36 cellular contexts compared by ENCODE assay signal in the genomic region with DNA sequence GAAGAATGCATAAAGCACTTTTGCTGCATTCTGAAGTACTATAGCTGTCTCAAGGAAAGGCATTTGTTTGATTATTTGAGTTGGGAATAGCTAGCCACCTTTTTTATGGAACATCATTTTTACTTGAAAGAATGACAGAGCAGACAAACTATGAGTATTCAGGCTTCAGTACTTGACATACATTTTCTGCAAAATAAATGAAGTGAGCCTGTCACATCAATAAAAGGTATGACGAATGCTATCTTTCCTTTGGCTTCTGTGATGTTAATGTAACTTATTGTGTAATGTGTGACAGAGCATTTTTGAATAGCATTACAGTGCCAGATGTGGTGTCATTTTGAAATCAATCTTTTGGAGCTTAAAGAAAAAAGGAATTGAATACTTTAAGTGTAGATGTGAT.
"Had no signal": no experiment of that assay in that cellular context is flagged by ENCODE, and none has a peak within 500 bp of the region (broad histone marks: within the 10 kb centered on the region; RNA-seq: fewer than 3 reads in every experiment).

No MANE protein-coding gene starts in this region.

- H3K4me3 ChIP-seq: MG63 had no signal

- H3K27ac ChIP-seq: KMS-11 had no signal

- H3K9me3 ChIP-seq: MG63 had no signal

- H3K36me3 ChIP-seq: MG63 had no signal

- DNase-seq: Karpas-422, Kasumi-1, KBM-7, KG1, MG63, MM.1S, MV-4-11, NCI-H1048, NCI-H1092, NCI-H1092 treated with DMSO at 0.1 percent for 48 hours, NCI-H1105, NCI-H1105 treated with DMSO at 0.1 percent for 48 hours, NCI-H1417 treated with DMSO at 0.1 percent for 48 hours, NCI-H1436, NCI-H1436 treated with DMSO at 0.1 percent for 48 hours, NCI-H146, NCI-H1694, NCI-H1694 treated with DMSO at 0.1 percent for 48 hours, NCI-H187, NCI-H187 treated with DMSO at 0.1 percent for 48 hours, NCI-H2029, NCI-H2029 treated with DMSO at 0.1 percent for 48 hours, NCI-H2081, NCI-H2081 treated with DMSO at 0.1 percent for 48 hours, NCI-H2107, NCI-H2171, NCI-H2171 treated with DMSO at 0.1 percent for 48 hours, NCI-H2227 treated with DMSO at 0.1 percent for 48 hours, NCI-H226, NCI-H345, NCI-H446, NCI-H446 treated with DMSO at 0.1 percent for 48 hours, NCI-H510A, NCI-H510A treated with DMSO at 0.1 percent for 48 hours, NCI-H524 had no signal

- H3K9ac ChIP-seq: KMS-11 had no signal

- H3K4me2 ChIP-seq: KMS-11 had no signal
